In genomic region chr10:129800-130199, GRCh38 we compare ENCODE assay signal across 26 cellular contexts. TPM values are rescaled to one million over a fixed set of nuclear protein-coding genes. Genes with fewer than 3 reads are reported as not detected.
DNase-seq lines count a peak whose midpoint lies in the region; ATAC-seq, FAIRE-seq and TF ChIP-seq lines count a peak whose summit lies in the region.
"Had no signal": no experiment of that assay in that cellular context is flagged by ENCODE, and none has a peak within 500 bp of the region (broad histone marks: within the 10 kb centered on the region; RNA-seq: fewer than 3 reads in every experiment).

No MANE protein-coding gene starts in this region.

- TF ChIP-seq POLR2A in HepG2 (IDR thresholded peaks at IDR 0.05; ENCODE audit: insufficient read depth in 1 of 2, low read depth in 2 of 2, low read length in 2 of 2) = no peak
- no peak for TF ChIP-seq POLR2A in right lobe of liver (IDR thresholded peaks at IDR 0.05)
- no peak for TF ChIP-seq POLR2A in K562 (conservative IDR thresholded peaks at IDR 0.05)

- H3K27ac ChIP-seq in HepG2 (ENCODE audit: extremely low read length, insufficient read depth, low read length) = no peak overlapping the region
- H3K27ac ChIP-seq in right lobe of liver = no peak overlapping the region
- no peak overlapping the region for H3K27ac ChIP-seq in K562 (ENCODE audit: extremely low read depth, low read depth, low read length)
- H3K27ac ChIP-seq: BLaER1, heart left ventricle, testis had no signal

- BruUV-seq in HepG2 (replicated peaks; lab: Mats Ljungman, UMichigan) = no TSS peak
- no TSS peak for BruUV-seq in K562 (replicated peaks; lab: Mats Ljungman, UMichigan)

- H3K27me3 ChIP-seq in HepG2 (ENCODE audit: control insufficient read depth in 1 of 2, insufficient read depth in 2 of 2, low read length in 2 of 2) (no peaks in the 10 kb centered on the region), right lobe of liver (no peaks in the 10 kb centered on the region), K562 (ENCODE audit: control insufficient read depth in 2 of 2, insufficient read depth in 2 of 2, low read length in 2 of 2) (peaks cover 27 to 35% of the 10 kb centered on the region in 2 experiments)
- H3K27me3 ChIP-seq: BLaER1, testis had no signal

- H3K4me2 ChIP-seq in HepG2 (ENCODE audit: low read depth, low read length) (no peak overlapping the region), K562 (ENCODE audit: insufficient read depth, low read length) (no peak overlapping the region)
- H3K4me2 ChIP-seq: BLaER1 had no signal

- H3K9ac ChIP-seq in HepG2 (ENCODE audit: insufficient read depth, low read depth, low read length) (no peak overlapping the region), K562 (ENCODE audit: insufficient read depth in 1 of 2, low read depth in 2 of 2, low read length in 2 of 2) (no peak overlapping the region)
- H3K9ac ChIP-seq: BLaER1 had no signal

- H4K20me1 ChIP-seq in HepG2 (ENCODE audit: insufficient read depth, low read length) (no peaks in the 10 kb centered on the region; the same call in 1 of the 2 replicates), K562 (replicated peaks; ENCODE audit: control insufficient read depth, insufficient read depth, low read length) (no peaks in the 10 kb centered on the region)
- H4K20me1 ChIP-seq: BLaER1 had no signal

- 63% methylated on average over 5 of the region's 5 CpGs for WGBS in HepG2 (ENCODE audit: low lambda C conversion rate)
- WGBS in right lobe of liver (ENCODE audit: insufficient coverage, low coverage, low lambda C conversion rate, missing lambda C conversion rate) = 37% methylated on average over 5 of the region's 5 CpGs
- 2% methylated on average over 5 of the region's 5 CpGs for WGBS in K562 (ENCODE audit: insufficient coverage, low coverage, missing lambda C conversion rate)

- H3K79me2 ChIP-seq in HepG2 (ENCODE audit: insufficient read depth, low read length) (peaks cover 6% of the 10 kb centered on the region), K562 (ENCODE audit: control insufficient read depth, insufficient read depth, low read length) (no peaks in the 10 kb centered on the region)

- H3K4me1 ChIP-seq in HepG2 (ENCODE audit: insufficient read depth, low read length) (peaks cover 26% of the 10 kb centered on the region), right lobe of liver (no peaks in the 10 kb centered on the region), K562 (replicated peaks in 1 of 2; ENCODE audit: control insufficient read depth in 2 of 2, insufficient read depth in 2 of 2, low read length in 2 of 2) (peaks cover 0 to 5% of the 10 kb centered on the region in 2 experiments; a peak in 3 of 5 replicates)

- DNase-seq in HepG2 (ENCODE audit: low spot score) = no peak
- no peak for DNase-seq in right lobe of liver
- DNase-seq in OCI-M1 (lab: John Stamatoyannopoulos, UW) = peak; percentile 70
- DNase-seq in K562 (ENCODE audit: extremely low read depth in 1 of 4, low spot score in 3 of 4) = no peak
- DNase-seq in superior temporal gyrus (ENCODE audit: extremely low spot score) = peak; percentile 32
- no peak for DNase-seq in ureter (ENCODE audit: low spot score)
- no peak for DNase-seq in NCI-H748 (lab: John Stamatoyannopoulos, UW; ENCODE audit: unreplicated experiment)
- DNase-seq: activated CD4-positive, alpha-beta T cell treated with anti-CD3 and anti-CD28 coated beads, Interleukin-2, amount 50 U/mL, for 48 hours; activated CD4-positive, CD25-positive, alpha-beta regulatory T cell; activated CD8-positive, alpha-beta memory T cell treated with anti-CD3 and anti-CD28 coated beads, Interleukin-2, amount 50 U/mL, for 4 hours; activated effector memory CD4-positive, alpha-beta T cell treated with Interleukin-2 at 50 U/mL for 16 hours; Calu3; cerebellar nuclear complex; HCEC 1CT; heart left ventricle; IMR-90; left colon; NCI-H1436; NCI-H510A; nucleus accumbens; RPMI8226; small intestine; testis had no signal

- TF ChIP-seq CTCF in HepG2 (CRISPR knock-in tag; IDR thresholded peaks at IDR 0.05) = no peak
- no peak for TF ChIP-seq CTCF in right lobe of liver (IDR thresholded peaks at IDR 0.05)
- no peak for TF ChIP-seq CTCF in K562 (IDR thresholded peaks at IDR 0.05 in 2 of 3, conservative IDR thresholded peaks at IDR 0.05 in 1 of 3; ENCODE audit: insufficient read depth in 2 of 3, low read depth in 1 of 3, low read length in 3 of 3)

- CTCF ChIA-PET in HepG2 (lab: Yijun Ruan, JAX; ENCODE audit: low intra/inter-chr PET ratio, low total read pairs) = no interaction called here
- CTCF ChIA-PET in K562 (lab: Yijun Ruan, JAX; ENCODE audit: low intra/inter-chr PET ratio) = no interaction called here

- no peak for TF ChIP-seq RAD21 in HepG2 (CRISPR knock-in tag; IDR thresholded peaks at IDR 0.05)
- no peak for TF ChIP-seq RAD21 in K562 (CRISPR knock-in tag; conservative IDR thresholded peaks at IDR 0.05 in 1 of 2, IDR thresholded peaks at IDR 0.05 in 1 of 2)

- POLR2A ChIA-PET in HepG2 (lab: Yijun Ruan, JAX) (no interaction called here), K562 (lab: Yijun Ruan, JAX) (no interaction called here)

- H3K9me3 ChIP-seq in HepG2 (ENCODE audit: low read length) = no peaks in the 10 kb centered on the region
- H3K9me3 ChIP-seq in right lobe of liver = no peaks in the 10 kb centered on the region
- H3K9me3 ChIP-seq in K562 (replicated peaks; ENCODE audit: control insufficient read depth, insufficient read depth, low read depth, low read length) = no peaks in the 10 kb centered on the region
- H3K9me3 ChIP-seq: BLaER1, heart left ventricle, testis had no signal

- TF ChIP-seq EP300 in HepG2 (IDR thresholded peaks at IDR 0.05; ENCODE audit: low read depth in 2 of 2, low read length in 2 of 2) (no peak), HepG2 (CRISPR knock-in tag; IDR thresholded peaks at IDR 0.05; ENCODE audit: borderline replicate concordance) (no peak), K562 (IDR thresholded peaks at IDR 0.05; ENCODE audit: low read length) (no peak)

- H3K9me1 ChIP-seq in K562 (ENCODE audit: control insufficient read depth, insufficient read depth, low read length) = no peaks in the 10 kb centered on the region

- H3K4me3 ChIP-seq in HepG2 (replicated peaks in 1 of 3; ENCODE audit: insufficient read depth in 1 of 3, low read depth in 2 of 3, low read length in 3 of 3) = no peak overlapping the region
- no peak overlapping the region for H3K4me3 ChIP-seq in right lobe of liver
- H3K4me3 ChIP-seq in K562 = no peak overlapping the region
- H3K4me3 ChIP-seq: BLaER1, heart left ventricle, testis had no signal

- ATAC-seq in HepG2 = no peak
- no peak for ATAC-seq in right lobe of liver
- ATAC-seq in K562 = no peak
- no peak for ATAC-seq in HG03469 (IDR thresholded peaks at IDR 0.05; ENCODE audit: unreplicated experiment)
- ATAC-seq: left colon; stimulated activated memory B cell treated with anti-CD40 and anti-IgM and Interleukin-4, amounts not matched to agents 10 μg/mL and 1 μg/mL and 100 μg/mL, for 72 hours had no signal

- no peaks in the 10 kb centered on the region for H3K36me3 ChIP-seq in HepG2 (replicated peaks in 1 of 2; ENCODE audit: control insufficient read depth in 1 of 2, insufficient read depth in 2 of 2, low read length in 2 of 2)
- no peaks in the 10 kb centered on the region for H3K36me3 ChIP-seq in right lobe of liver
- no peaks in the 10 kb centered on the region for H3K36me3 ChIP-seq in K562 (ENCODE audit: control insufficient read depth, insufficient read depth, low read length)
- H3K36me3 ChIP-seq: BLaER1, heart left ventricle had no signal

- H2AFZ ChIP-seq in HepG2 (ENCODE audit: low read length) = no peak overlapping the region
- H2AFZ ChIP-seq in K562 (ENCODE audit: low read depth, low read length) = no peak overlapping the region

- FAIRE-seq in HepG2 (lab: Jason Lieb, UNC) (no peak), K562 (lab: Jason Lieb, UNC) (no peak)
- FAIRE-seq: small intestine had no signal

- intact Hi-C loops in HepG2 (cut with micrococcal nuclease; ENCODE audit: unreplicated experiment) = no loop called here
- intact Hi-C loops in right lobe of liver (cut with DNase I) = no loop called here
- intact Hi-C loops in K562 (cut with micrococcal nuclease) = no loop called here

- in situ Hi-C loops in HepG2 (cut with HindIII; ENCODE audit: extremely low pct_ligation_motif_present, low pct_unique_long_range_greater_than_20kb) (no loop called here), K562 (cut with MboI) (no loop called here)

RNA-seq across cellular contexts. Expression of gene ZMYND11, which starts 5.5 kb away (rescaled TPM):
- total RNA-seq in HepG2 (2016; rRNA removed; fragmentation: Illumina TruSeq; extraction: Trizol) = 38.7 and 51.6 TPM in 2 replicates
- 41.7 and 43.0 TPM in 2 replicates for total RNA-seq in HepG2 (2016; cell fraction: cytosol; rRNA removed; fragmentation: Illumina TruSeq; extraction: Trizol; ENCODE audit: low read depth)
- 39.7 and 45.5 TPM in 2 replicates for total RNA-seq in HepG2 (2016; cell fraction: insoluble cytoplasmic fraction; rRNA removed; fragmentation: Illumina TruSeq; extraction: Trizol)
- total RNA-seq in HepG2 (2016; cell fraction: membrane; rRNA removed; fragmentation: Illumina TruSeq; extraction: Trizol) = 41.4 and 46.8 TPM in 2 replicates
- total RNA-seq in HepG2 (2016; cell fraction: nucleus; rRNA removed; fragmentation: Illumina TruSeq; extraction: Trizol) = 26.0 and 28.1 TPM in 2 replicates
- polyA plus RNA-seq in HepG2 (2011; rRNA removed) = 14.4 and 17.5 TPM in 2 replicates
- polyA plus RNA-seq in HepG2 (2011; cell fraction: cytosol; rRNA removed) = 7.1 and 10.5 TPM in 2 replicates
- polyA plus RNA-seq in HepG2 (2011; cell fraction: nucleus; rRNA removed) = 15.3 and 16.1 TPM in 2 replicates
- 20.6 and 22.6 TPM in 2 replicates for polyA plus RNA-seq in HepG2 (2012)
- 6.9 and 7.8 TPM in 2 replicates for polyA plus RNA-seq in HepG2 (2016; cell fraction: cytosol; fragmentation: Illumina TruSeq; extraction: Trizol; ENCODE audit: low read depth)
- polyA plus RNA-seq in HepG2 (2016; cell fraction: insoluble cytoplasmic fraction; fragmentation: Illumina TruSeq; extraction: Trizol; ENCODE audit: low read depth) = 49.4 TPM in 2 replicates
- 19.0 and 22.8 TPM in 2 replicates for polyA plus RNA-seq in HepG2 (2016; cell fraction: membrane; fragmentation: Illumina TruSeq; extraction: Trizol; ENCODE audit: low read depth)
- 38.6 and 42.2 TPM in 2 replicates for polyA plus RNA-seq in HepG2 (2016; cell fraction: nucleus; fragmentation: Illumina TruSeq; extraction: Trizol; ENCODE audit: insufficient read depth, low read depth)
- 10.0 and 17.5 TPM in 2 replicates for polyA minus RNA-seq in HepG2 (2011; rRNA and poly(A)+ RNA removed; ENCODE audit: low replicate concordance)
- 14.3 and 19.5 TPM in 2 replicates for polyA minus RNA-seq in HepG2 (2011; cell fraction: cytosol; rRNA and poly(A)+ RNA removed)
- 14.9 and 19.9 TPM in 2 replicates for polyA minus RNA-seq in HepG2 (2011; cell fraction: nucleus; rRNA and poly(A)+ RNA removed)
- total RNA-seq in right lobe of liver = 10 to 100 TPM; 22.5 to 30.6 (median 24.4) TPM
- total RNA-seq in K562 (2011; cell fraction: chromatin; rRNA removed; ENCODE audit: low replicate concordance) = 2.8 and 9.9 TPM in 2 replicates
- total RNA-seq in K562 (2011; cell fraction: nucleolus; rRNA removed) = 2.5 and 3.2 TPM in 2 replicates
- total RNA-seq in K562 (2011; cell fraction: nucleoplasm; rRNA removed) = 2.3 and 4.0 TPM in 2 replicates
- 7.7 and 8.6 TPM in 2 replicates for total RNA-seq in K562 (2014; rRNA removed)
- total RNA-seq in K562 (2014; rRNA removed; fragmentation: Illumina TruSeq; extraction: Trizol) = 12.0 and 14.3 TPM in 2 replicates
- total RNA-seq in K562 (2015; rRNA removed; fragmentation: Illumina TruSeq; extraction: Trizol) = 11.6 and 13.8 TPM in 2 replicates
- 9.8 and 9.9 TPM in 2 replicates for total RNA-seq in K562 (2021)
- polyA plus RNA-seq in K562 (2011; rRNA removed) = 7.6 and 8.8 TPM in 2 replicates
- polyA plus RNA-seq in K562 (2011; cell fraction: cytosol; rRNA removed) = 1.3 and 2.5 TPM in 2 replicates
- 8.6 and 11.3 TPM in 2 replicates for polyA plus RNA-seq in K562 (2011; cell fraction: nucleus; rRNA removed)
- polyA plus RNA-seq in K562 (2012) = 7.4 and 9.2 TPM in 2 replicates
- 9.5 and 11.8 TPM in 2 replicates for polyA plus RNA-seq in K562 (2014; fragmentation: Illumina TruSeq; extraction: Trizol)
- polyA plus RNA-seq in K562 (2014; fragmentation: Nextera tagmentation; extraction: Ambion mirVana) = 1 to 10 TPM; 2.7 to 4.8 TPM
- 7.1 and 8.6 TPM in 2 replicates for polyA plus RNA-seq in K562 (2014; rRNA removed)
- polyA minus RNA-seq in K562 (2011; rRNA and poly(A)+ RNA removed) = 14.2 and 16.1 TPM in 2 replicates
- polyA minus RNA-seq in K562 (2011; cell fraction: cytosol; rRNA and poly(A)+ RNA removed) = 4.1 and 6.2 TPM in 2 replicates
- polyA minus RNA-seq in K562 (2011; cell fraction: nucleus; rRNA and poly(A)+ RNA removed) = 2.7 and 5.1 TPM in 2 replicates
- total RNA-seq in ureter = 106 TPM

Comparison
In these comparisons a context has a peak if more than half of its experiments do, and no peak if none do; other contexts are left out.
1. DNase-seq: peak in OCI-M1 (single experiment) and superior temporal gyrus (single experiment); none in HepG2 (single experiment), right lobe of liver (0 of 3), K562 (0 of 4), ureter (single experiment) and NCI-H748 (single experiment).
2. Of the 241 proteins assayed by ChIP-seq in both HepG2 and K562: peak only in HepG2: BCL6; only in K562: SOX6; in both: none; in neither: 239.